ENCODE assay signal across 12 cellular contexts in the genomic region with DNA sequence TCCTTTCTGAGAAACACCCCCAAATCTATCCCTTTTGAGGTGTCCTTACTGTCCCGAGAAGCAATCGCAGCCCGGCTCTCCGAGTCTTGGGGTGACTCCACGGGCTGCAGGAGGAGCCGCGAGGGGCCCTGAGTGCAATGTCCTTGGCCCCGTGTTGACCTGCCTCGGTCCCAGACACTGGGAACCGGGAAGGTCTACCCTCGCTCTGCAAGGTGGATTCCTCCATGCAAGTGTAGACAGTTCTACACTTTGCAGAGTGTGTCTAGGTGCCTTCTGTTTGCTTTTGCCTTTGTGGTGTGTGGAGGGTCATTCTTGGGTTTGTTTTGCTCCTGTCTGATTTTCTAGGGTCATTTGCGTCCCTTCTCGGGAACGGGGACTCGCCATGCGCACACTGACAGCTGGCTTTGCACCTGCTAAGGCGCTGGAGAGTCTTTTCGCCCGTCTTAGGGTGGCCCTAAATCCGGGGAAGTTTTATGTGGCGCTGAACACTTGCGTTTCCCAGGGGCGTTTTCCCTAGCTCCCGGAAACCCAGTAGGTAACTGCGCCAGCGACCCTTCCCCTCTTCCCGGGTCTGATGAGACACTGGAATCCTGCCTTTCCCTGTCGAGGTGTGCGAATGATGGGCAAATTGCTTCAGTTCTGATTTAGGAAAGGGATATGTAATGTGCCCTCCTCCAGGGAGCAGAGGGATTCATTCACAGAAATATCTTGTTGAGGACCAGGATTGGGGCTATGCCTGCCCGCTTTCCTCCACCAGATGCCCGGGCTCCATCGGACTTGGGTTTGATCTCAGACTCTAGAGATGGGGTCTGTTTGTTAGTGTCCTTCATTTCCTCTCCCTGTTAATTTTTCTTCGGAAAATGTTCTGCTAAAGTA. TPM values are rescaled to one million over a fixed set of nuclear protein-coding genes. Genes with fewer than 3 reads are reported as not detected.
A peak's percentile ranks its signal among the peaks of the same experiment; 100 is the strongest.
DNase-seq lines count a peak whose midpoint lies in the region; ATAC-seq and TF ChIP-seq lines count a peak whose summit lies in the region.
"Had no signal": no experiment of that assay in that cellular context is flagged by ENCODE, and none has a peak within 500 bp of the region (broad histone marks: within the 10 kb centered on the region; RNA-seq: fewer than 3 reads in every experiment).

No MANE protein-coding gene starts in this region.

- H3K79me1 ChIP-seq in IMR-90 (ENCODE audit: low read depth in 1 of 2, low read length in 2 of 2): no peaks in the 10 kb centered on the region

- peaks cover 18% of the 10 kb centered on the region for H3K4me1 Mint-ChIP-seq in nephron progenitor cell
- no peaks in the 10 kb centered on the region for H3K4me1 Mint-ChIP-seq in activated naive CD4-positive, alpha-beta T cell treated with anti-CD3 and anti-CD28 coated beads, Interleukin-2, amount 10 ng/mL, durations not matched to agents 7 days and 5 days
- H3K4me1 Mint-ChIP-seq in activated CD4-positive, alpha-beta T cell treated with anti-CD3 and anti-CD28 coated beads for 36 hours: peaks cover 4% of the 10 kb centered on the region

- intact Hi-C loops in A673 (cut with micrococcal nuclease; ENCODE audit: unreplicated experiment): loop anchor here (5.0 to 10.0 kb wide), 4 partner anchors 150 to 320 kb away; partner anchors contain the start of gene ALG5
- intact Hi-C loops in IMR-90 (cut with micrococcal nuclease): no loop called here
- intact Hi-C loops in activated CD4-positive, alpha-beta T cell treated with anti-CD3 and anti-CD28 coated beads for 36 hours (cut with DNase I, micrococcal nuclease): no loop called here

- H3K27me3 Mint-ChIP-seq in nephron progenitor cell (ENCODE audit: low read depth, poor library complexity): peaks cover 92% of the 10 kb centered on the region
- peaks cover 38% of the 10 kb centered on the region for H3K27me3 Mint-ChIP-seq in activated naive CD4-positive, alpha-beta T cell treated with anti-CD3 and anti-CD28 coated beads, Interleukin-2, amount 10 ng/mL, durations not matched to agents 7 days and 5 days
- peaks cover 40% of the 10 kb centered on the region for H3K27me3 Mint-ChIP-seq in activated CD4-positive, alpha-beta T cell treated with anti-CD3 and anti-CD28 coated beads for 36 hours

- H3K9me1 ChIP-seq in IMR-90 (ENCODE audit: insufficient read depth, low read length): no peaks in the 10 kb centered on the region

- H4K8ac ChIP-seq in IMR-90 (ENCODE audit: low read depth in 2 of 2, low read length in 2 of 2): no peak overlapping the region

- in situ Hi-C loops in IMR-90 (cut with MboI; ENCODE audit: low sequenced_read_pairs): no loop called here

- TF ChIP-seq RAD21 in IMR-90 (IDR thresholded peaks at IDR 0.05; ENCODE audit: low read length): no peak

- no peak overlapping the region for H2BK120ac ChIP-seq in IMR-90 (ENCODE audit: low read depth, low read length)

- H3K4me3 ChIP-seq in A673 (ENCODE audit: low read depth, low read length, poor library complexity, severe bottlenecking) (peak overlapping the region; percentile 66), IMR-90 (ENCODE audit: insufficient read depth, low read depth, low read length) (no peak overlapping the region)
- H3K4me3 ChIP-seq: BLaER1 had no signal

- H3K14ac ChIP-seq in IMR-90 (replicated peaks; ENCODE audit: low read depth, low read length): no peak overlapping the region

- DNase-seq in A673 (ENCODE audit: low spot score): peak; percentile 42
- no peak for DNase-seq in IMR-90
- peak in 1 of 2 donors; percentile 7 for DNase-seq in foreskin keratinocyte
- peak; percentile 12 for DNase-seq in nephron progenitor cell
- DNase-seq in activated naive CD4-positive, alpha-beta T cell treated with anti-CD3 and anti-CD28 coated beads, Interleukin-2, amount 10 ng/mL, durations not matched to agents 7 days and 5 days: no peak
- DNase-seq in foreskin melanocyte: no peak
- DNase-seq in activated CD4-positive, alpha-beta T cell treated with anti-CD3 and anti-CD28 coated beads for 36 hours: no peak
- DNase-seq: OCI-M1 had no signal

- H3K23ac ChIP-seq in IMR-90 (ENCODE audit: low read depth, low read length): no peak overlapping the region

- H3K36me3 ChIP-seq in A673 (ENCODE audit: insufficient read depth, low read length, poor library complexity, severe bottlenecking) (peaks cover 6% of the 10 kb centered on the region), IMR-90 (ENCODE audit: control insufficient read depth, insufficient read depth, low read length) (no peaks in the 10 kb centered on the region)
- H3K36me3 ChIP-seq: BLaER1, neutrophil had no signal

- no peak overlapping the region for H2BK15ac ChIP-seq in IMR-90 (ENCODE audit: low read depth, low read length)

- peak overlapping the region; percentile 79 for H3K4me3 Mint-ChIP-seq in nephron progenitor cell
- H3K4me3 Mint-ChIP-seq in activated naive CD4-positive, alpha-beta T cell treated with anti-CD3 and anti-CD28 coated beads, Interleukin-2, amount 10 ng/mL, durations not matched to agents 7 days and 5 days: no peak overlapping the region
- H3K4me3 Mint-ChIP-seq in activated CD4-positive, alpha-beta T cell treated with anti-CD3 and anti-CD28 coated beads for 36 hours: no peak overlapping the region
- H3K4me3 Mint-ChIP-seq: activated T-helper 1 cell treated with anti-CD3 and anti-CD28 coated beads, Interleukin-12 subunit alpha, Interleukin-12 subunit beta, Interleukin-2, Interleukin-4 antibody, amounts not matched to agents 30 ng/mL and 10 ng/mL and 1 ng/mL, durations not matched to agents 14 hours and 24 hours and 36 hours had no signal

- H3K36me3 Mint-ChIP-seq in nephron progenitor cell (ENCODE audit: low read depth): no peaks in the 10 kb centered on the region
- H3K36me3 Mint-ChIP-seq in activated naive CD4-positive, alpha-beta T cell treated with anti-CD3 and anti-CD28 coated beads, Interleukin-2, amount 10 ng/mL, durations not matched to agents 7 days and 5 days: no peaks in the 10 kb centered on the region
- peaks cover 3% of the 10 kb centered on the region for H3K36me3 Mint-ChIP-seq in activated CD4-positive, alpha-beta T cell treated with anti-CD3 and anti-CD28 coated beads for 36 hours (ENCODE audit: low read depth)

- H2AK9ac ChIP-seq in IMR-90 (replicated peaks; ENCODE audit: low read depth, low read length, poor library complexity): no peak overlapping the region

- ATAC-seq in IMR-90 (ENCODE audit: low read depth) (no peak), foreskin keratinocyte (peak; percentile 15), HG03108 (IDR thresholded peaks at IDR 0.05; ENCODE audit: unreplicated experiment) (no peak)
- ATAC-seq in activated CD4-positive, alpha-beta T cell treated with anti-CD3 and anti-CD28 coated beads for 36 hours: no peak

- WGBS in IMR-90 (ENCODE audit: extremely low coverage in 2 of 2, insufficient read length in 1 of 2), 2 experiments: 3% methylated on average over 10 of the region's 33 CpGs; no CpG with 5 or more reads in 1 of the 2 experiments

- H3K4ac ChIP-seq in IMR-90 (ENCODE audit: low read depth, low read length): no peak overlapping the region

- no peak overlapping the region for H2AK5ac ChIP-seq in IMR-90 (ENCODE audit: low read depth, low read length)

- no peak overlapping the region for H3K4me2 ChIP-seq in IMR-90 (ENCODE audit: low read depth, low read length)
- H3K4me2 ChIP-seq: BLaER1 had no signal

- H4K5ac ChIP-seq in IMR-90 (ENCODE audit: low read depth, low read length): no peak overlapping the region

- peak overlapping the region; percentile 21 for H2AFZ ChIP-seq in IMR-90 (replicated peaks; ENCODE audit: low read length, poor library complexity)

- no peak overlapping the region for H2BK5ac ChIP-seq in IMR-90 (ENCODE audit: low read depth, low read length, poor library complexity, severe bottlenecking)

- no peak for TF ChIP-seq POLR2A in IMR-90 (IDR thresholded peaks at IDR 0.05; ENCODE audit: low read depth, low read length)

- H4K20me1 ChIP-seq in IMR-90 (ENCODE audit: insufficient read depth, low read length): no peaks in the 10 kb centered on the region
- H4K20me1 ChIP-seq: BLaER1 had no signal

- H3K27ac ChIP-seq in A673 (ENCODE audit: low read depth, low read length, poor library complexity, severe bottlenecking) (peak overlapping the region; percentile 75), IMR-90 (ENCODE audit: insufficient read depth, low read length) (no peak overlapping the region), foreskin keratinocyte (no peak overlapping the region)
- H3K27ac ChIP-seq: BLaER1, neutrophil had no signal

- TF ChIP-seq CTCF in A673 (conservative IDR thresholded peaks at IDR 0.05; ENCODE audit: low read depth, low read length) (no peak), IMR-90 (conservative IDR thresholded peaks at IDR 0.05; ENCODE audit: low read depth, low read length) (no peak), foreskin keratinocyte (conservative IDR thresholded peaks at IDR 0.05) (no peak), nephron progenitor cell (IDR thresholded peaks at IDR 0.05) (no peak)

- H3K9me3 ChIP-seq in A673 (ENCODE audit: low read depth, low read length, poor library complexity, severe bottlenecking) (no peaks in the 10 kb centered on the region), IMR-90 (ENCODE audit: control insufficient read depth, insufficient read depth, low read length) (no peaks in the 10 kb centered on the region)
- H3K9me3 ChIP-seq: neutrophil had no signal

- peaks cover 19% of the 10 kb centered on the region for H3K4me1 ChIP-seq in A673 (ENCODE audit: insufficient read depth, low read length, poor library complexity, severe bottlenecking)
- no peaks in the 10 kb centered on the region for H3K4me1 ChIP-seq in IMR-90 (ENCODE audit: control insufficient read depth, insufficient read depth, low read length)
- no peaks in the 10 kb centered on the region for H3K4me1 ChIP-seq in foreskin keratinocyte
- H3K4me1 ChIP-seq: BLaER1 had no signal

- no peaks in the 10 kb centered on the region for H3K27me3 ChIP-seq in A673 (replicated peaks; ENCODE audit: insufficient read depth, low read depth, low read length, poor library complexity)
- peaks cover 25% of the 10 kb centered on the region for H3K27me3 ChIP-seq in IMR-90 (ENCODE audit: control insufficient read depth, insufficient read depth, low read length)
- H3K27me3 ChIP-seq in foreskin keratinocyte: peaks cover 47% of the 10 kb centered on the region
- H3K27me3 ChIP-seq: BLaER1 had no signal

- no peak overlapping the region for H2BK20ac ChIP-seq in IMR-90 (ENCODE audit: low read depth, low read length)

- BruUV-seq in A673 (replicated peaks; lab: Mats Ljungman, UMichigan) (no TSS peak), IMR-90 (replicated peaks; lab: Mats Ljungman, UMichigan) (no TSS peak)

- H3K9ac ChIP-seq in IMR-90 (ENCODE audit: low read depth, low read length): no peak overlapping the region
- H3K9ac ChIP-seq: BLaER1 had no signal

- no peak overlapping the region for H3K27ac Mint-ChIP-seq in nephron progenitor cell
- no peak overlapping the region for H3K27ac Mint-ChIP-seq in activated naive CD4-positive, alpha-beta T cell treated with anti-CD3 and anti-CD28 coated beads, Interleukin-2, amount 10 ng/mL, durations not matched to agents 7 days and 5 days
- no peak overlapping the region for H3K27ac Mint-ChIP-seq in activated CD4-positive, alpha-beta T cell treated with anti-CD3 and anti-CD28 coated beads for 36 hours
- H3K27ac Mint-ChIP-seq: activated T-helper 1 cell treated with anti-CD3 and anti-CD28 coated beads, Interleukin-12 subunit alpha, Interleukin-12 subunit beta, Interleukin-2, Interleukin-4 antibody, amounts not matched to agents 30 ng/mL and 10 ng/mL and 1 ng/mL, durations not matched to agents 14 hours and 24 hours and 36 hours had no signal

- H3K56ac ChIP-seq in IMR-90 (ENCODE audit: extremely low read depth, insufficient read depth, low read length): no peak overlapping the region

- no peaks in the 10 kb centered on the region for H3K9me3 Mint-ChIP-seq in nephron progenitor cell
- H3K9me3 Mint-ChIP-seq in activated naive CD4-positive, alpha-beta T cell treated with anti-CD3 and anti-CD28 coated beads, Interleukin-2, amount 10 ng/mL, durations not matched to agents 7 days and 5 days: no peaks in the 10 kb centered on the region
- peaks cover 4% of the 10 kb centered on the region for H3K9me3 Mint-ChIP-seq in activated CD4-positive, alpha-beta T cell treated with anti-CD3 and anti-CD28 coated beads for 36 hours (ENCODE audit: low read depth)
- H3K9me3 Mint-ChIP-seq: activated T-helper 1 cell treated with anti-CD3 and anti-CD28 coated beads, Interleukin-12 subunit alpha, Interleukin-12 subunit beta, Interleukin-2, Interleukin-4 antibody, amounts not matched to agents 30 ng/mL and 10 ng/mL and 1 ng/mL, durations not matched to agents 14 hours and 24 hours and 36 hours had no signal

- POLR2A ChIA-PET in A673 (lab: Charles Lee; ENCODE audit: low non-redundant PET) (no interaction called here), IMR-90 (lab: Charles Lee; ENCODE audit: unreplicated experiment) (no interaction called here)
- POLR2A ChIA-PET in activated CD4-positive, alpha-beta T cell treated with anti-CD3 and anti-CD28 coated beads for 36 hours (lab: Charles Lee): no interaction called here

- dilution Hi-C loops in IMR-90 (cut with HindIII; ENCODE audit: low sequenced_read_pairs, unreplicated experiment): no loop called here

- no peak overlapping the region for H4K91ac ChIP-seq in IMR-90 (ENCODE audit: insufficient read depth, low read depth, low read length)

- CTCF ChIA-PET in A673 (lab: Charles Lee): no interaction called here
- CTCF ChIA-PET in IMR-90 (lab: Yijun Ruan, JAX): no interaction called here
- CTCF ChIA-PET in activated naive CD4-positive, alpha-beta T cell treated with anti-CD3 and anti-CD28 coated beads, Interleukin-2, amount 10 ng/mL, durations not matched to agents 7 days and 5 days (lab: Charles Lee): no interaction called here
- CTCF ChIA-PET in activated CD4-positive, alpha-beta T cell treated with anti-CD3 and anti-CD28 coated beads for 36 hours (lab: Charles Lee): interaction anchor here (0.7 kb wide), 1 partner anchor 104 kb away, joined by 3 read pairs; no protein-coding TSS in a partner anchor

- no peak overlapping the region for H3K18ac ChIP-seq in IMR-90 (ENCODE audit: low read depth, low read length)

RNA-seq across cellular contexts. Expression of gene SERTM1, which starts 0.8 kb away (rescaled TPM):
- total RNA-seq in A673 (2021) (42.9 and 53.5 TPM in 2 replicates), IMR-90 (2012; rRNA removed) (not detected in 2 replicates), foreskin keratinocyte (not detected in 2 replicates)
- polyA plus RNA-seq in IMR-90 (2012; rRNA removed) (not detected in 2 replicates), foreskin keratinocyte (not detected in 2 replicates)
- polyA plus RNA-seq in IMR-90 (2012; cell fraction: cytosol; rRNA removed): not detected in 2 replicates
- not detected in 2 replicates for polyA plus RNA-seq in IMR-90 (2012; cell fraction: nucleus; rRNA removed; ENCODE audit: low replicate concordance)
- not detected for total RNA-seq in activated CD4-positive, alpha-beta T cell treated with anti-CD3 and anti-CD28 coated beads for 36 hours
- total RNA-seq: activated T-helper 1 cell treated with anti-CD3 and anti-CD28 coated beads, Interleukin-12 subunit alpha, Interleukin-12 subunit beta, Interleukin-2, Interleukin-4 antibody, amounts not matched to agents 30 ng/mL and 10 ng/mL and 1 ng/mL, durations not matched to agents 14 hours and 24 hours and 36 hours had no signal

Comparison
In these comparisons a context has a peak if more than half of its experiments do, and no peak if none do; other contexts are left out.
1. DNase-seq: peak in A673 (single experiment) and nephron progenitor cell (single experiment); none in IMR-90 (single experiment), activated naive CD4-positive, alpha-beta T cell treated with anti-CD3 and anti-CD28 coated beads, Interleukin-2, amount 10 ng/mL, durations not matched to agents 7 days and 5 days (single experiment), foreskin melanocyte (single experiment) and activated CD4-positive, alpha-beta T cell treated with anti-CD3 and anti-CD28 coated beads for 36 hours (single experiment).
2. RNA of gene SERTM1, which starts 0.8 kb away (total RNA-seq): 42.9 to 53.5 TPM in A673; not detected in IMR-90, not detected in foreskin keratinocyte and not detected in activated CD4-positive, alpha-beta T cell treated with anti-CD3 and anti-CD28 coated beads for 36 hours; every median in the first group is over 10 times any median in the second.